1 cellular context compared by ENCODE assay signal in the genomic region with DNA sequence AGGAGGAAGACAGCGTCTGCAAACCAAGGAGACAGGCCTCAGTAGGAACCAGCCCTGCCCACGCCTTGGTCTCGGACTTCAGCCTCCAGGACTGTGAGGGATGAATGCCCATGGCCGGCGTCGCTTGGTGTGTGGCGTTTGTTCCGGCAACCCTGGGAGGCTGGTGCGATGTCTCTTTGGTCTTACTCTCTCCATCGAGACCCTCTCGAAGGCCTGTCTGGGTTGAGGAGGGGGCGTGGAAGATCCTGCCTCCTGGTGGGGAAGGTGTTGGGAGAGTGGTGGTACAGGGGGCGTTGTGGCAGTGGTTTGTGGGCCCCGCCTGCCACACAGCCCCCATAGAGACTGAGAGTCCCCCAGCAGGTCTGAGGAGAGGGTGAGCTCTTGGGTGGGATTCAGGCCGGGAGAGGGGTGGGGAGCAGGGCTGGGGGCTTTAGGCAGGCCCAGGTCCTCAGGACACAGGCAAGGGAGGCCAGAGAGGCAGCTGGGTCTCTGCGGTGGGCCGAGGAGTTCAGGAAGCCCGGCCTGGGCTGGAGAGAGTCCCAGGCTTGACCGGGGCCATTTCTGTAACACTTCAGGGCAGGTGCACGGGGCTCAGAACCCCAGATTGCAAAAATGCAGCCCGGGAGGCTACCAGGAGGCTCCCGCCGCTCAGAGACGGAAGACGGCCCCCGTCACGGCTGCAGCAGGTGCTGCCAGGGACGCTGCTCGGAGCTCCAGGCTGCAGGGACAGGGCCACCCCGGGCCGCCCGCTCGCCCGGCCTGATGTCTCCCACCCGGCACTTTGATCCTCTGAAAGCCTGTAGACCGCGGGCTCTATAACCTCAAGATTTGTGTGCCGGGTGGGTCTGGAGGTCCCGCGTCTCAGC.
TF ChIP-seq lines count a peak whose summit lies in the region.

No MANE protein-coding gene starts in this region.

TF ChIP-seq in HepG2, 621 proteins besides CTCF, POLR2A, EP300 and RAD21 (continued from another document):
- TF ChIP-seq, protein P1, sequence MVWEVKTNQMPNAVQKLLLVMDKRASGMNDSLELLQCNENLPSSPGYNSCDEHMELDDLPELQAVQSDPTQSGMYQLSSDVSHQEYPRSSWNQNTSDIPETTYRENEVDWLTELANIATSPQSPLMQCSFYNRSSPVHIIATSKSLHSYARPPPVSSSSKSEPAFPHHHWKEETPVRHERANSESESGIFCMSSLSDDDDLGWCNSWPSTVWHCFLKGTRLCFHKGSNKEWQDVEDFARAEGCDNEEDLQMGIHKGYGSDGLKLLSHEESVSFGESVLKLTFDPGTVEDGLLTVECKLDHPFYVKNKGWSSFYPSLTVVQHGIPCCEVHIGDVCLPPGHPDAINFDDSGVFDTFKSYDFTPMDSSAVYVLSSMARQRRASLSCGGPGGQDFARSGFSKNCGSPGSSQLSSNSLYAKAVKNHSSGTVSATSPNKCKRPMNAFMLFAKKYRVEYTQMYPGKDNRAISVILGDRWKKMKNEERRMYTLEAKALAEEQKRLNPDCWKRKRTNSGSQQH (CRISPR knock-in tag; IDR thresholded peaks at IDR 0.05; ENCODE audit: low read depth), result no peak
- TF ChIP-seq KLF12 (CRISPR knock-in tag; IDR thresholded peaks at IDR 0.05; ENCODE audit: borderline replicate concordance) (no peak), ELF4 (CRISPR knock-in tag; IDR thresholded peaks at IDR 0.05; ENCODE audit: borderline replicate concordance) (no peak), ZBTB8A (CRISPR knock-in tag; IDR thresholded peaks at IDR 0.05; ENCODE audit: borderline replicate concordance, low read depth) (no peak), SP5 (CRISPR knock-in tag; IDR thresholded peaks at IDR 0.05; ENCODE audit: borderline replicate concordance, low read depth) (no peak), JUNB (CRISPR knock-in tag; IDR thresholded peaks at IDR 0.05; ENCODE audit: borderline replicate concordance) (no peak), ZNF430 (CRISPR knock-in tag; IDR thresholded peaks at IDR 0.05) (no peak), ZNF24 (IDR thresholded peaks at IDR 0.05) (no peak), DPF2 (CRISPR knock-in tag; IDR thresholded peaks at IDR 0.05; ENCODE audit: borderline replicate concordance, low read depth) (no peak), MAZ (IDR thresholded peaks at IDR 0.05; ENCODE audit: borderline replicate concordance, low read depth, low read length) (no peak), MAZ (CRISPR knock-in tag; IDR thresholded peaks at IDR 0.05; ENCODE audit: low read depth) (no peak), ZNF326 (CRISPR knock-in tag; IDR thresholded peaks at IDR 0.05; ENCODE audit: borderline replicate concordance) (no peak)
